15 cellular contexts compared by ENCODE assay signal in genomic region chr21:33292724-33293123, GRCh38.
"Had no signal": no experiment of that assay in that cellular context is flagged by ENCODE, and none has a peak within 500 bp of the region (broad histone marks: within the 10 kb centered on the region; RNA-seq: fewer than 3 reads in every experiment).

No MANE protein-coding gene starts in this region.

- DNase-seq: activated CD4-positive, alpha-beta T cell treated with anti-CD3 and anti-CD28 coated beads, Interleukin-2, amount 50 U/mL, for 1 hour; activated CD4-positive, CD25-positive, alpha-beta regulatory T cell; activated effector memory CD4-positive, alpha-beta T cell treated with anti-CD3 and anti-CD28 coated beads, Interleukin-2, amount 50 U/mL, for 16 hours; activated naive CD8-positive, alpha-beta T cell treated with anti-CD3 and anti-CD28 coated beads, Interleukin-2, amount 50 U/mL, for 24 hours; activated T-cell treated with anti-CD3 and anti-CD28 coated beads, Interleukin-2, amount 50 U/mL, for 24 hours; effector CD8-positive, alpha-beta T cell; ovary; stimulated activated CD4-positive, alpha-beta T cell treated with anti-CD3 and anti-CD28 coated beads, Interleukin-4, amount 100 ng/mL, for 4 hours; stomach; T-helper 2 cell had no signal

- ATAC-seq: activated naive CD8-positive, alpha-beta T cell treated with anti-CD3 and anti-CD28 coated beads, Interleukin-2, amount 50 U/mL, for 24 hours; left lobe of liver had no signal

- H3K27me3 ChIP-seq: heart left ventricle, ovary, stomach, tibial nerve had no signal

- H3K27ac ChIP-seq: coronary artery, ovary, tibial nerve had no signal

- H3K9me3 ChIP-seq: heart left ventricle, ovary, stomach, tibial nerve had no signal

- H3K27me3 Mint-ChIP-seq: activated naive CD8-positive, alpha-beta T cell treated with anti-CD3 and anti-CD28 coated beads, Interleukin-2, amount 50 U/mL, for 24 hours; activated T-cell treated with anti-CD3 and anti-CD28 coated beads, Interleukin-2, amount 50 U/mL, for 24 hours; memory B cell had no signal

- H3K4me3 ChIP-seq: coronary artery, heart left ventricle, ovary, stomach, tibial nerve had no signal

- H3K4me3 Mint-ChIP-seq: activated naive CD8-positive, alpha-beta T cell treated with anti-CD3 and anti-CD28 coated beads, Interleukin-2, amount 50 U/mL, for 24 hours; activated T-cell treated with anti-CD3 and anti-CD28 coated beads, Interleukin-2, amount 50 U/mL, for 24 hours; memory B cell had no signal

- H3K27ac Mint-ChIP-seq: activated naive CD8-positive, alpha-beta T cell treated with anti-CD3 and anti-CD28 coated beads, Interleukin-2, amount 50 U/mL, for 24 hours had no signal

- H3K36me3 ChIP-seq: ovary had no signal

- H3K9me3 Mint-ChIP-seq: activated naive CD8-positive, alpha-beta T cell treated with anti-CD3 and anti-CD28 coated beads, Interleukin-2, amount 50 U/mL, for 24 hours; activated T-cell treated with anti-CD3 and anti-CD28 coated beads, Interleukin-2, amount 50 U/mL, for 24 hours; memory B cell had no signal
